Comparison of ENCODE assay signal across 18 cellular contexts in the genomic region with DNA sequence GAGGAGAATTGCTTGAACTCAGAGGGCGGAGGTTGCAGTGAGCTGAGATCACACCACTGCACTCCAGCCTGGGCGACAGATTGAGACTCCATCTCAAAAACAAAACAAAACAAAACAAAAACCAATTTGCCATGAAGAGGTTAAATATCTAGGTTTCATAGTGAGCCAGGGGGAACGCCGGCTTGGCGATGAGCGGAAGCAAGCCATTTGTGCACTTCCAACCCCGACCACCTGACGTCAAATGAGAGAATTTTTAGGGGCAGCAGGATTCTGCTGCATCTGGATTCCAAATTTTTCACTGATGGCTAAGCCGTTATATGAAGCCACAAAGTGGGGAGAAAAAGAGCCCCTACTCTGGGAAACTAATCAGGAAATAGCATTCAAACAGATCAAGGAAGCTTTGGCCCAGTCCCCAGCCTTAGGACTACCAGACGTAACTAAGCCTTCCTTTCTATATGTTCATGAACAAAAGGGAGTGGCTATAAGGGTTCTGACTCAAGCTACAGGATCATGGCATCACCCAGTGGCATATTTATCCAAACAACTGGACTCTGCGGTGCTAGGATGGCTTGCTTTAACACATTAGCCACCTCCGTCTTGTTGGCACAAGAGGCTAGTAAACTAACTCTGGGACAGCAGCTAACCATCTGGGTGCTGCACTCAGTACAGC. TPM values are rescaled to one million over a fixed set of nuclear protein-coding genes. Genes with fewer than 3 reads are reported as not detected.
"Had no signal": no experiment of that assay in that cellular context is flagged by ENCODE, and none has a peak within 500 bp of the region (broad histone marks: within the 10 kb centered on the region; RNA-seq: fewer than 3 reads in every experiment).

No MANE protein-coding gene starts in this region.

- H3K4me3 Mint-ChIP-seq: activated naive CD8-positive, alpha-beta T cell treated with anti-CD3 and anti-CD28 coated beads for 36 hours; activated T-cell treated with anti-CD3 and anti-CD28 coated beads, Interleukin-2, amount 50 U/mL, for 4 hours; naive thymus-derived CD8-positive, alpha-beta T cell; T-helper 17 cell; type B pancreatic cell had no signal

- H3K4me1 ChIP-seq: breast epithelium had no signal

- DNase-seq: activated CD4-positive, alpha-beta T cell treated with anti-CD3 and anti-CD28 coated beads, Interleukin-2, amount 50 U/mL, for 1 hour; activated CD4-positive, CD25-positive, alpha-beta regulatory T cell; activated gamma-delta T cell treated with Interleukin-2 at 50 U/mL for 16 hours; activated naive CD8-positive, alpha-beta T cell treated with anti-CD3 and anti-CD28 coated beads for 36 hours; activated T-cell treated with anti-CD3 and anti-CD28 coated beads, Interleukin-2, amount 50 U/mL, for 4 hours; left lung; nucleus accumbens; psoas muscle; right lobe of liver; stimulated activated CD4-positive, alpha-beta T cell treated with anti-CD3 and anti-CD28 coated beads, Interleukin-2, amount 100 ng/mL, for 24 hours; stimulated activated naive CD4-positive, alpha-beta T cell treated with Interleukin-2 at 50 U/mL for 16 hours; T-helper 17 cell had no signal

- H3K27me3 Mint-ChIP-seq: activated naive CD8-positive, alpha-beta T cell treated with anti-CD3 and anti-CD28 coated beads for 36 hours; type B pancreatic cell had no signal

- H3K9me3 Mint-ChIP-seq: activated T-cell treated with anti-CD3 and anti-CD28 coated beads, Interleukin-2, amount 50 U/mL, for 4 hours; naive thymus-derived CD8-positive, alpha-beta T cell; type B pancreatic cell had no signal

- H3K27ac ChIP-seq: breast epithelium, gastroesophageal sphincter, left lung, psoas muscle, right lobe of liver had no signal

- H3K4me3 ChIP-seq: breast epithelium, gastroesophageal sphincter, left lung, mucosa of descending colon, psoas muscle, right lobe of liver had no signal

- FAIRE-seq: keratinocyte had no signal

- H3K27me3 ChIP-seq: breast epithelium, gastroesophageal sphincter, left lung, right lobe of liver had no signal

- H3K27ac Mint-ChIP-seq: activated naive CD8-positive, alpha-beta T cell treated with anti-CD3 and anti-CD28 coated beads for 36 hours; naive thymus-derived CD8-positive, alpha-beta T cell; T-helper 17 cell; type B pancreatic cell had no signal

- H3K36me3 ChIP-seq: breast epithelium, gastroesophageal sphincter, left lung, right lobe of liver had no signal

- H3K9me3 ChIP-seq: breast epithelium, gastroesophageal sphincter, left lung, mucosa of descending colon, psoas muscle, right lobe of liver had no signal

- H3K36me3 Mint-ChIP-seq: activated naive CD8-positive, alpha-beta T cell treated with anti-CD3 and anti-CD28 coated beads for 36 hours; type B pancreatic cell had no signal

- ATAC-seq: activated T-cell treated with anti-CD3 and anti-CD28 coated beads, Interleukin-2, amount 50 U/mL, for 4 hours; gastroesophageal sphincter; left lung; mucosa of descending colon; naive thymus-derived CD8-positive, alpha-beta T cell; psoas muscle; right lobe of liver; T-helper 17 cell had no signal

RNA-seq across cellular contexts. Expression of a gene that starts 19.2 kb away (rescaled TPM):
- total RNA-seq: activated naive CD8-positive, alpha-beta T cell treated with anti-CD3 and anti-CD28 coated beads for 36 hours; activated T-cell treated with anti-CD3 and anti-CD28 coated beads, Interleukin-2, amount 50 U/mL, for 4 hours; T-helper 17 cell had no signal
- polyA plus RNA-seq: naive thymus-derived CD8-positive, alpha-beta T cell had no signal
